Comparison of ENCODE assay signal across 10 cellular contexts in genomic region chr5:177520906-177521513, GRCh38. TPM values are rescaled to one million over a fixed set of nuclear protein-coding genes. Genes with fewer than 3 reads are reported as not detected.
DNase-seq lines count a peak whose midpoint lies in the region; ATAC-seq and TF ChIP-seq lines count a peak whose summit lies in the region.
"Had no signal": no experiment of that assay in that cellular context is flagged by ENCODE, and none has a peak within 500 bp of the region (broad histone marks: within the 10 kb centered on the region; RNA-seq: fewer than 3 reads in every experiment).

No MANE protein-coding gene starts in this region.

- peaks cover 15% of the 10 kb centered on the region for H3K4me1 Mint-ChIP-seq in neural crest cell

- DNase-seq in DMS 273 (lab: John Stamatoyannopoulos, UW; ENCODE audit: unreplicated experiment) (peak; percentile 62), DMS 273 treated with DMSO at 0.1 percent for 48 hours (lab: John Stamatoyannopoulos, UW) (no peak), LNCaP clone FGC (ENCODE audit: low read depth) (no peak), astrocyte of the spinal cord (ENCODE audit: low read depth, low spot score) (no peak), neural crest cell (ENCODE audit: low read depth, low spot score) (no peak)

- ATAC-seq in GM19328 (IDR thresholded peaks at IDR 0.05; ENCODE audit: unreplicated experiment) (no peak), GM21423 (IDR thresholded peaks at IDR 0.05; ENCODE audit: unreplicated experiment) (no peak), HG02678 (IDR thresholded peaks at IDR 0.05; ENCODE audit: unreplicated experiment) (no peak)
- ATAC-seq: left lobe of liver, WTC11 had no signal

- H3K27me3 Mint-ChIP-seq in neural crest cell (ENCODE audit: low read depth) = peaks cover 2% of the 10 kb centered on the region

- H3K4me3 Mint-ChIP-seq in neural crest cell = peak overlapping the region; percentile 53
- H3K4me3 Mint-ChIP-seq: WTC11 had no signal

- H3K4me3 ChIP-seq in LNCaP clone FGC (ENCODE audit: low read depth, low read length) = no peak overlapping the region
- H3K4me3 ChIP-seq in astrocyte of the spinal cord (ENCODE audit: low read depth, low read length) = no peak overlapping the region

- H3K27ac Mint-ChIP-seq in neural crest cell (ENCODE audit: unreplicated experiment) = no peak overlapping the region
- H3K27ac Mint-ChIP-seq: WTC11 had no signal

- no peaks in the 10 kb centered on the region for H3K9me3 Mint-ChIP-seq in neural crest cell
- H3K9me3 Mint-ChIP-seq: WTC11 had no signal

- peaks cover 10% of the 10 kb centered on the region for H3K36me3 Mint-ChIP-seq in neural crest cell (ENCODE audit: low read depth)

- in situ Hi-C loops in astrocyte of the spinal cord (cut with HindIII; ENCODE audit: low sequenced_read_pairs) = no loop called here

- 0 out of 2 replicates have a peak, but pooled peaks have one; percentile 5 for TF ChIP-seq CTCF in LNCaP clone FGC (IDR thresholded peaks at IDR 0.05; ENCODE audit: control insufficient read depth, extremely low read depth, insufficient read depth)
- TF ChIP-seq CTCF in astrocyte of the spinal cord (IDR thresholded peaks at IDR 0.05; ENCODE audit: low read depth, low read length) = peak; percentile 8
- TF ChIP-seq CTCF in neural crest cell (conservative IDR thresholded peaks at IDR 0.05) = no peak

RNA-seq across cellular contexts. Expression of gene DDX41, which starts 4.2 kb away (rescaled TPM):
- total RNA-seq in neural crest cell = 125 and 130 TPM in 2 replicates

RNA-seq across cellular contexts. Expression of gene DOK3, which starts 11.4 kb away (rescaled TPM):
- 10.5 and 11.4 TPM in 2 replicates for total RNA-seq in neural crest cell

RNA-seq across cellular contexts. Expression of gene PDLIM7, which starts 23.6 kb away (rescaled TPM):
- 129 and 147 TPM in 2 replicates for total RNA-seq in neural crest cell

RNA-seq across cellular contexts. Expression of gene FAM193B, which starts 33.4 kb away (rescaled TPM):
- total RNA-seq in neural crest cell = 96.3 and 98.4 TPM in 2 replicates

RNA-seq across cellular contexts. Expression of gene DBN1, which starts 47.6 kb away (rescaled TPM):
- total RNA-seq in neural crest cell = 387 and 410 TPM in 2 replicates
